In genomic region chr15:29141206-29141907, GRCh38 we compare ENCODE assay signal across 23 cellular contexts.
DNase-seq lines count a peak whose midpoint lies in the region; ATAC-seq, FAIRE-seq and TF ChIP-seq lines count a peak whose summit lies in the region.
"Had no signal": no experiment of that assay in that cellular context is flagged by ENCODE, and none has a peak within 500 bp of the region (broad histone marks: within the 10 kb centered on the region; RNA-seq: fewer than 3 reads in every experiment).

No MANE protein-coding gene starts in this region.

- H3K36me3 Mint-ChIP-seq in nephron (ENCODE audit: low read depth): no peaks in the 10 kb centered on the region
- H3K36me3 Mint-ChIP-seq: IgD-negative memory B cell; immature natural killer cell; naive thymus-derived CD8-positive, alpha-beta T cell; stimulated activated memory B cell treated with anti-CD40 and anti-IgM and Interleukin-4, amounts not matched to agents 10 μg/mL and 1 μg/mL and 100 μg/mL, for 72 hours; T-cell had no signal

- WGBS in H1 (ENCODE audit: extremely low coverage in 1 of 2, insufficient coverage in 1 of 2, insufficient read length in 1 of 2, insufficient replicate concordance in 2 of 2, low coverage in 1 of 2, low lambda C conversion rate in 2 of 2, missing lambda C conversion rate in 1 of 2), 2 experiments: 83% methylated on average over 13 of the region's 13 CpGs; no CpG with 5 or more reads in 1 of the 2 experiments

- no peak overlapping the region for H3K4me3 Mint-ChIP-seq in nephron
- H3K4me3 Mint-ChIP-seq: activated T-helper 17 cell treated with anti-CD3 and anti-CD28 coated beads, Interleukin-2, amount 50 U/mL, for 72 hours; CD4-positive, alpha-beta T cell; IgD-negative memory B cell; immature natural killer cell; naive thymus-derived CD8-positive, alpha-beta T cell; stimulated activated memory B cell treated with anti-CD40 and anti-IgM and Interleukin-4, amounts not matched to agents 10 μg/mL and 1 μg/mL and 100 μg/mL, for 72 hours; T-cell had no signal

- peak overlapping the region; percentile 98 for H2BK15ac ChIP-seq in H1 (ENCODE audit: low read length)

- no peaks in the 10 kb centered on the region for H3K36me3 ChIP-seq in H1 (ENCODE audit: control insufficient read depth in 2 of 4, insufficient read depth in 4 of 4, low read length in 3 of 4)
- H3K36me3 ChIP-seq: heart left ventricle, tibial artery, WERI-Rb-1 had no signal

- TF ChIP-seq EP300 in H1 (IDR thresholded peaks at IDR 0.05; ENCODE audit: borderline replicate concordance in 1 of 2, low read depth in 2 of 2, low read length in 2 of 2): no peak

- H3K4me1 ChIP-seq in H1 (replicated peaks in 1 of 4; ENCODE audit: control insufficient read depth in 3 of 4, insufficient read depth in 4 of 4, low read length in 3 of 4): peaks cover 0 to 12% (median 8%) of the 10 kb centered on the region in 4 experiments; a peak in 6 of 7 replicates

- H3K4me2 ChIP-seq in H1 (ENCODE audit: insufficient read depth in 1 of 2, low read depth in 2 of 2, low read length in 2 of 2): no peak overlapping the region; a peak in 1 of 4 replicates

- CTCF ChIA-PET in H1 (lab: Charles Lee; ENCODE audit: partially characterized antibody): interaction anchor here (0.6 to 7.5 kb wide), 15 partner anchors 8 to 526 kb away, joined by 3 to 88 read pairs (median 4); no protein-coding TSS in a partner anchor

- H3K79me2 ChIP-seq in H1 (ENCODE audit: control insufficient read depth in 1 of 2, insufficient read depth in 2 of 2, low read length in 2 of 2): no peaks in the 10 kb centered on the region

- no peak overlapping the region for H3K23ac ChIP-seq in H1 (ENCODE audit: insufficient read length)

- no peaks in the 10 kb centered on the region for H3K9me3 ChIP-seq in H1 (ENCODE audit: insufficient read depth in 2 of 2, low read depth in 1 of 2, low read length in 1 of 2)
- H3K9me3 ChIP-seq: heart left ventricle, tibial artery had no signal

- no peak overlapping the region for H3K56ac ChIP-seq in H1 (replicated peaks; ENCODE audit: insufficient read length, low read depth, low read length)

- H2AFZ ChIP-seq in H1 (ENCODE audit: low read length): no peak overlapping the region

- ATAC-seq in Right ventricle myocardium superior (ENCODE audit: poor library complexity): no peak
- ATAC-seq in Right ventricle myocardium inferior: no peak
- no peak for ATAC-seq in HG03159 (IDR thresholded peaks at IDR 0.05; ENCODE audit: unreplicated experiment)
- ATAC-seq: activated T-helper 17 cell treated with anti-CD3 and anti-CD28 coated beads, Interleukin-2, amount 50 U/mL, for 72 hours; heart left ventricle; naive thymus-derived CD8-positive, alpha-beta T cell; T-cell had no signal

- no peak overlapping the region for H3K9ac ChIP-seq in H1 (replicated peaks in 1 of 4; ENCODE audit: extremely low read depth in 1 of 4, low read depth in 3 of 4, low read length in 3 of 4)

- peaks cover 9% of the 10 kb centered on the region for H3K23me2 ChIP-seq in H1 (ENCODE audit: low read depth, low read length)

- peaks cover 0 to 2% of the 10 kb centered on the region in 2 experiments for H4K20me1 ChIP-seq in H1 (replicated peaks in 1 of 2; ENCODE audit: control insufficient read depth in 1 of 2, insufficient read depth in 2 of 2, low read length in 2 of 2)

- peak overlapping the region; percentile 88; the same call in 1 of the 2 replicates for H2BK5ac ChIP-seq in H1 (ENCODE audit: low read depth, low read length)

- peak overlapping the region; percentile 50 for H2BK120ac ChIP-seq in H1 (replicated peaks; ENCODE audit: low read depth, low read length)

- no peak overlapping the region for H3K27ac ChIP-seq in H1 (ENCODE audit: low read depth, low read length)
- H3K27ac ChIP-seq: heart left ventricle, tibial artery, WERI-Rb-1 had no signal

- no peak for FAIRE-seq in H1 (lab: Jason Lieb, UNC)
- FAIRE-seq: H54 had no signal

- H3K27ac Mint-ChIP-seq in nephron: peak overlapping the region; percentile 36 to 64 (median 62)
- H3K27ac Mint-ChIP-seq: activated T-helper 17 cell treated with anti-CD3 and anti-CD28 coated beads, Interleukin-2, amount 50 U/mL, for 72 hours; CD4-positive, alpha-beta T cell; IgD-negative memory B cell; immature natural killer cell; stimulated activated memory B cell treated with anti-CD40 and anti-IgM and Interleukin-4, amounts not matched to agents 10 μg/mL and 1 μg/mL and 100 μg/mL, for 72 hours; T-cell had no signal

- no peak for TF ChIP-seq POLR2A in H1 (IDR thresholded peaks at IDR 0.05; ENCODE audit: control extremely low read depth in 1 of 2, low read depth in 2 of 2, low read length in 2 of 2)

- H2BK12ac ChIP-seq in H1 (ENCODE audit: low read depth, low read length): peak overlapping the region; percentile 96; the same call in 1 of the 2 replicates

- peak overlapping the region; percentile 82; the same call in 1 of the 2 replicates for H2AK5ac ChIP-seq in H1 (ENCODE audit: low read depth, low read length)

- no peak overlapping the region for H4K5ac ChIP-seq in H1 (ENCODE audit: insufficient read length, low read depth, low read length)

- peak overlapping the region; percentile 19 for H4K91ac ChIP-seq in H1 (replicated peaks; ENCODE audit: insufficient read length, low read length)

- intact Hi-C loops in Right ventricle myocardium superior (cut with DNase I): no loop called here
- intact Hi-C loops in Right ventricle myocardium inferior (cut with DNase I): no loop called here

- POLR2A ChIA-PET in H1 (lab: Charles Lee; ENCODE audit: partially characterized antibody): interaction anchor here (1.0 to 1.4 kb wide), 2 partner anchors 11 to 39 kb away, joined by 4 read pairs; no protein-coding TSS in a partner anchor

- H2BK20ac ChIP-seq in H1 (ENCODE audit: low read length): peak overlapping the region; percentile 74

- TF ChIP-seq CTCF in H1 (IDR thresholded peaks at IDR 0.05; ENCODE audit: control extremely low read depth in 1 of 3, insufficient read depth in 1 of 3, low read depth in 1 of 3, low read length in 3 of 3) (no peak), nephron (IDR thresholded peaks at IDR 0.05; ENCODE audit: unreplicated experiment in 3 of 3) (no peak)

- peaks cover 22% of the 10 kb centered on the region for H3K4me1 Mint-ChIP-seq in nephron

- no peak overlapping the region for H4K8ac ChIP-seq in H1 (ENCODE audit: extremely low read depth, insufficient read depth, low read length)

- no peaks in the 10 kb centered on the region for H3K9me3 Mint-ChIP-seq in nephron
- H3K9me3 Mint-ChIP-seq: activated T-helper 17 cell treated with anti-CD3 and anti-CD28 coated beads, Interleukin-2, amount 50 U/mL, for 72 hours; CD4-positive, alpha-beta T cell; immature natural killer cell; naive thymus-derived CD8-positive, alpha-beta T cell; stimulated activated memory B cell treated with anti-CD40 and anti-IgM and Interleukin-4, amounts not matched to agents 10 μg/mL and 1 μg/mL and 100 μg/mL, for 72 hours; T-cell had no signal

- H3K4me3 ChIP-seq in H1 (ENCODE audit: extremely low read depth in 1 of 4, insufficient read depth in 2 of 4, low read depth in 3 of 4, low read length in 4 of 4): no peak overlapping the region
- H3K4me3 ChIP-seq: heart left ventricle, tibial artery had no signal

- H3K14ac ChIP-seq in H1 (ENCODE audit: insufficient read length): no peak overlapping the region

- TF ChIP-seq RAD21 in H1 (IDR thresholded peaks at IDR 0.05 in 1 of 2, conservative IDR thresholded peaks at IDR 0.05 in 1 of 2; ENCODE audit: low read depth in 2 of 2, low read length in 2 of 2): no peak

- H3K27me3 ChIP-seq in H1 (replicated peaks in 1 of 4; ENCODE audit: control insufficient read depth in 3 of 4, extremely low read depth in 1 of 4, insufficient read depth in 3 of 4, low read length in 3 of 4): no peaks in the 10 kb centered on the region

- H3K18ac ChIP-seq in H1 (ENCODE audit: extremely low read depth, low read length): peak overlapping the region; percentile 51; the same call in 1 of the 2 replicates

- DNase-seq in Right ventricle myocardium superior: peak; percentile 27
- no peak for DNase-seq in Right ventricle myocardium inferior (ENCODE audit: missing footprints)
- DNase-seq in H1 (ENCODE audit: low read depth in 1 of 2, low spot score in 2 of 2): peak in 1 of 2 experiments; percentile 43
- DNase-seq in NOMO-1 treated with dmso at 0.1 percent for 144 hours (lab: John Stamatoyannopoulos, UW; ENCODE audit: unreplicated experiment): no peak
- no peak for DNase-seq in T1000 (lab: John Stamatoyannopoulos, UW)
- DNase-seq in D341Med (ENCODE audit: low spot score): no peak
- DNase-seq: caudate nucleus; CD4-positive, alpha-beta T cell; DND-41; heart left ventricle; immature natural killer cell; NCI-H187; NCI-H345; WERI-Rb-1 had no signal

- no peaks in the 10 kb centered on the region for H3K79me1 ChIP-seq in H1 (ENCODE audit: low read depth, low read length)

- H3K4ac ChIP-seq in H1 (replicated peaks; ENCODE audit: insufficient read length, low read depth, low read length): peak overlapping the region; percentile 44

- H3K27me3 Mint-ChIP-seq in nephron (ENCODE audit: low read depth): peaks cover 44% of the 10 kb centered on the region

TF ChIP-seq in H1, 55 proteins besides CTCF, POLR2A, EP300 and RAD21:
- TF ChIP-seq POLR2AphosphoS5 (IDR thresholded peaks at IDR 0.05; ENCODE audit: low read depth, low read length) (no peak), HDAC2 (IDR thresholded peaks at IDR 0.05; ENCODE audit: borderline replicate concordance in 1 of 2, low read depth in 2 of 2, low read length in 2 of 2) (no peak), KDM5A (IDR thresholded peaks at IDR 0.05; ENCODE audit: low read length) (no peak), USF2 (IDR thresholded peaks at IDR 0.05; ENCODE audit: low read length) (no peak), SUZ12 (IDR thresholded peaks at IDR 0.05; ENCODE audit: low read length) (no peak)
TF ChIP-seq in H1: peak in this region for 0.
